ENCODE assay signal across 20 cellular contexts in the genomic region with DNA sequence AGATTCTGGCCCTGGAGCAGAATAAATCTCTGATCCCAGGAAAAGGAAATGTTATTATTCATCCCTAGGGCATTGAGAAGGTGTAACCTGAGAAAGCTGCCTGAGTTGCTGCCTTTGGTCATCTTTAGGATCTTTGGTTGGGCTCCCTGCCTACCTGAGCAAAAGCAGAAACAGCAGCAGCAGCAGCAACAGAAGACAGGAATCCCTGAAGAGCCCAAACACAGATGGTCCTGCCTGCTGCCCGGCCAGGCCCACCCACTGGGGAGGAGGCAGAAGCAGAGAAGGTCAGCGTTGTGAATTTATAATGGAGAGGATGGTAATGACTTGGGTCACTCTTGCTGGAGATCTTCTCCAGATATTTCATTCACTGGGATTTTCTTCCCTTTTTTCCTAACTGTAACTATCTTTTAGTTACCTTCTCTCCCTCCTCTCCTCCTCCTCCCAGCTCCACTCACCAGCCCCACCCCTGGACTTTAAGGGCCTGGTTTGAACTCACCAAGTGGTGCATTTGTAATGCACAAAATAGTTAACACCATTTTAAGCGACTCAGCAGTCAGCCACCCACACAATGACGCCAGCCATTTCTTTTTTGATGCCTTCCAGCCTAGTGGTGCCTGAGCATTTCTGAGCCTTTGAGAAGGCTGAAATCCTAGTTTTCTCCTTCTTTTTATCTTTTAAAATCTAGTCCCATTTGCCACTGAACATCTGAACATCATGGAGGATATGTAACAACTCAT.
DNase-seq lines count a peak whose midpoint lies in the region; ATAC-seq and TF ChIP-seq lines count a peak whose summit lies in the region.
"Had no signal": no experiment of that assay in that cellular context is flagged by ENCODE, and none has a peak within 500 bp of the region (broad histone marks: within the 10 kb centered on the region; RNA-seq: fewer than 3 reads in every experiment).

No MANE protein-coding gene starts in this region.

- H3K27ac ChIP-seq in PC-3 (ENCODE audit: low read length) (no peak overlapping the region), osteoblast (ENCODE audit: low read depth, low read length) (no peak overlapping the region), prostate gland (no peak overlapping the region)
- H3K27ac ChIP-seq: BLaER1 treated with 17β-estradiol and CSF1 and Interleukin-3, amounts not matched to agents 10 nM and 100 nM had no signal

- H3K36me3 Mint-ChIP-seq in activated CD4-positive, alpha-beta T cell treated with anti-CD3 and anti-CD28 coated beads for 36 hours (ENCODE audit: low read depth), result no peaks in the 10 kb centered on the region
- H3K36me3 Mint-ChIP-seq: CD8-positive, alpha-beta T cell had no signal

- no peak overlapping the region for H3K4me2 ChIP-seq in PC-3 (ENCODE audit: low read length)
- H3K4me2 ChIP-seq in osteoblast (ENCODE audit: insufficient read depth, low read length), result no peak overlapping the region
- H3K4me2 ChIP-seq: BLaER1 treated with 17β-estradiol and CSF1 and Interleukin-3, amounts not matched to agents 10 nM and 100 nM had no signal

- H4K20me1 ChIP-seq in PC-3 (ENCODE audit: low read length), result no peaks in the 10 kb centered on the region
- no peaks in the 10 kb centered on the region for H4K20me1 ChIP-seq in osteoblast (ENCODE audit: insufficient read depth, low read length)
- H4K20me1 ChIP-seq: BLaER1 treated with 17β-estradiol and CSF1 and Interleukin-3, amounts not matched to agents 10 nM and 100 nM had no signal

- H3K4me3 ChIP-seq in PC-3 (ENCODE audit: low read length) (no peak overlapping the region), epithelial cell of esophagus (ENCODE audit: low read length) (no peak overlapping the region), osteoblast (ENCODE audit: insufficient read depth, low read length) (no peak overlapping the region), prostate gland (no peak overlapping the region)
- H3K4me3 ChIP-seq: BLaER1 treated with 17β-estradiol and CSF1 and Interleukin-3, amounts not matched to agents 10 nM and 100 nM had no signal

- H3K4me1 Mint-ChIP-seq in activated CD4-positive, alpha-beta T cell treated with anti-CD3 and anti-CD28 coated beads for 36 hours, result peaks cover 15% of the 10 kb centered on the region

- H3K36me3 ChIP-seq in PC-3 (ENCODE audit: low read depth, low read length), result no peaks in the 10 kb centered on the region
- H3K36me3 ChIP-seq in osteoblast (ENCODE audit: insufficient read depth, low read length), result no peaks in the 10 kb centered on the region
- no peaks in the 10 kb centered on the region for H3K36me3 ChIP-seq in prostate gland
- H3K36me3 ChIP-seq: BLaER1 treated with 17β-estradiol and CSF1 and Interleukin-3, amounts not matched to agents 10 nM and 100 nM had no signal

- peaks cover 2% of the 10 kb centered on the region for H3K27me3 Mint-ChIP-seq in activated CD4-positive, alpha-beta T cell treated with anti-CD3 and anti-CD28 coated beads for 36 hours

- H3K4me3 Mint-ChIP-seq in activated CD4-positive, alpha-beta T cell treated with anti-CD3 and anti-CD28 coated beads for 36 hours, result no peak overlapping the region
- H3K4me3 Mint-ChIP-seq: CD8-positive, alpha-beta T cell had no signal

- POLR2A ChIA-PET in activated CD4-positive, alpha-beta T cell treated with anti-CD3 and anti-CD28 coated beads for 36 hours (lab: Charles Lee), result no interaction called here
- POLR2A ChIA-PET in PC-3 (lab: Charles Lee; ENCODE audit: unreplicated experiment), result no interaction called here

- H3K79me2 ChIP-seq in PC-3 (ENCODE audit: low read length), result no peaks in the 10 kb centered on the region
- H3K79me2 ChIP-seq in osteoblast (ENCODE audit: insufficient read depth, low read length), result no peaks in the 10 kb centered on the region

- no peak for TF ChIP-seq POLR2A in prostate gland (IDR thresholded peaks at IDR 0.05)

- no peak overlapping the region for H3K27ac Mint-ChIP-seq in activated CD4-positive, alpha-beta T cell treated with anti-CD3 and anti-CD28 coated beads for 36 hours
- H3K27ac Mint-ChIP-seq: CD8-positive, alpha-beta T cell had no signal

- peak; percentile 19 for DNase-seq in activated CD4-positive, alpha-beta T cell treated with anti-CD3 and anti-CD28 coated beads for 36 hours
- DNase-seq in activated CD4-positive, alpha-beta T cell treated with anti-CD3 and anti-CD28 coated beads for 1 hour, result no peak
- DNase-seq in PC-3 (peak; percentile 20), epithelial cell of esophagus (ENCODE audit: low read depth) (peak; percentile 34), osteoblast (ENCODE audit: insufficient read length, low spot score, missing footprints) (peak; percentile 22), GM20000 (ENCODE audit: low spot score) (no peak), prostate gland (ENCODE audit: low spot score) (no peak)
- DNase-seq: 8988T; CD8-positive, alpha-beta T cell; GDM1; Karpas-422; NCI-H1048; NCI-H1417 treated with DMSO at 0.1 percent for 48 hours; NCI-H187 treated with DMSO at 0.1 percent for 48 hours; NCI-H226; NCI-H526; SHP77 had no signal

- H3K9me2 ChIP-seq in PC-3 (replicated peaks; ENCODE audit: low read length), result no peaks in the 10 kb centered on the region

- WGBS in prostate gland, result 76% methylated on average over 4 of the region's 4 CpGs

- no peaks in the 10 kb centered on the region for H3K9me3 Mint-ChIP-seq in activated CD4-positive, alpha-beta T cell treated with anti-CD3 and anti-CD28 coated beads for 36 hours (ENCODE audit: low read depth)
- H3K9me3 Mint-ChIP-seq: CD8-positive, alpha-beta T cell had no signal

- H3K9me3 ChIP-seq in PC-3 (ENCODE audit: low read length) (no peaks in the 10 kb centered on the region), osteoblast (ENCODE audit: low read depth, low read length) (no peaks in the 10 kb centered on the region), prostate gland (no peaks in the 10 kb centered on the region)

- H2AFZ ChIP-seq in PC-3 (ENCODE audit: low read length) (no peak overlapping the region), osteoblast (ENCODE audit: low read length) (no peak overlapping the region)

- BruUV-seq in PC-3 (replicated peaks; lab: Mats Ljungman, UMichigan), result no TSS peak

- CTCF ChIA-PET in activated CD4-positive, alpha-beta T cell treated with anti-CD3 and anti-CD28 coated beads for 36 hours (lab: Charles Lee), result interaction anchor here (0.8 kb wide), 1 partner anchor 13 kb away, joined by 3 read pairs; no protein-coding TSS in a partner anchor
- CTCF ChIA-PET in PC-3 (lab: Charles Lee), result no interaction called here

- no peak for TF ChIP-seq CTCF in PC-3 (conservative IDR thresholded peaks at IDR 0.05; ENCODE audit: low read depth, low read length)
- no peak for TF ChIP-seq CTCF in epithelial cell of esophagus (IDR thresholded peaks at IDR 0.05; ENCODE audit: insufficient read depth, low read depth, low read length, missing control alignments)
- no peak for TF ChIP-seq CTCF in osteoblast (IDR thresholded peaks at IDR 0.05; ENCODE audit: extremely low read depth, low read depth, low read length)
- TF ChIP-seq CTCF in GM20000 (IDR thresholded peaks at IDR 0.05; ENCODE audit: extremely low read depth, missing control alignments), result no peak
- TF ChIP-seq CTCF in prostate gland (IDR thresholded peaks at IDR 0.05), result no peak

- H3K9ac ChIP-seq in PC-3 (ENCODE audit: low read length), result no peak overlapping the region
- H3K9ac ChIP-seq: BLaER1 treated with 17β-estradiol and CSF1 and Interleukin-3, amounts not matched to agents 10 nM and 100 nM had no signal

- ATAC-seq in activated CD4-positive, alpha-beta T cell treated with anti-CD3 and anti-CD28 coated beads for 36 hours, result no peak
- no peak for ATAC-seq in PC-3
- ATAC-seq in HG02840 (IDR thresholded peaks at IDR 0.05; ENCODE audit: low FRiP score, unreplicated experiment), result no peak
- ATAC-seq: CD8-positive, alpha-beta T cell; SK-N-SH treated with all-trans-retinoic acid at 6 μM for 48 hours had no signal

- no peaks in the 10 kb centered on the region for H3K27me3 ChIP-seq in PC-3 (ENCODE audit: low read length)
- no peaks in the 10 kb centered on the region for H3K27me3 ChIP-seq in osteoblast (ENCODE audit: insufficient read depth, low read length)
- no peaks in the 10 kb centered on the region for H3K27me3 ChIP-seq in prostate gland (replicated peaks; ENCODE audit: insufficient read depth)
- H3K27me3 ChIP-seq: BLaER1 treated with 17β-estradiol and CSF1 and Interleukin-3, amounts not matched to agents 10 nM and 100 nM had no signal

- intact Hi-C loops in activated CD4-positive, alpha-beta T cell treated with anti-CD3 and anti-CD28 coated beads for 36 hours (cut with DNase I, micrococcal nuclease), result no loop called here
- intact Hi-C loops in PC-3 (cut with micrococcal nuclease) (no loop called here), prostate gland (cut with DNase I) (no loop called here)

- H3F3A ChIP-seq in PC-3 (ENCODE audit: low read length, unreplicated experiment), result no peaks in the 10 kb centered on the region

- H3K4me1 ChIP-seq in PC-3 (ENCODE audit: insufficient read depth, low read length) (peaks cover 5% of the 10 kb centered on the region; the same call in 1 of the 2 replicates), osteoblast (ENCODE audit: insufficient read depth, low read length) (peaks cover 38% of the 10 kb centered on the region), prostate gland (replicated peaks) (no peaks in the 10 kb centered on the region)

Comparison
In these comparisons a context has a peak if more than half of its experiments do, and no peak if none do; other contexts are left out.
1. DNase-seq: peak in activated CD4-positive, alpha-beta T cell treated with anti-CD3 and anti-CD28 coated beads for 36 hours (single experiment), PC-3 (single experiment), epithelial cell of esophagus (single experiment) and osteoblast (single experiment); none in activated CD4-positive, alpha-beta T cell treated with anti-CD3 and anti-CD28 coated beads for 1 hour (single experiment), GM20000 (single experiment) and prostate gland (single experiment).